Comparison of ENCODE assay signal across 20 cellular contexts in the genomic region with DNA sequence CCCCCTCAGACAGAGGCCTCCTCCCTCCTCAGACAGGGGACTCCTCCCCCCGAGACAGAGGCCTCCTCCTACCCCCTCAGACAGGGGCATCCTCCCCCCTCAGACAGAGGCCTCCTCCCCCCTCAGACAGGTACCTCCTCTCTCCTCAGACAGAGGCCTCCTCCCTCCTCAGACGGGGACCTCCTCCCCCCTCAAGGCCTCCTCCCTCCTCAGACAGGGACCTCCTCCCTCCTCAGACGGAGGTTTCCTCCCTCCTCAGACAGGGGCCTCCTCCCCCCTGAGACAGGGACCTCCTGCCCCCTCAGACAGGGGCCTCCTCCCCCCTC. TPM values are rescaled to one million over a fixed set of nuclear protein-coding genes. Genes with fewer than 3 reads are reported as not detected.
A peak's percentile ranks its signal among the peaks of the same experiment; 100 is the strongest.
DNase-seq lines count a peak whose midpoint lies in the region; ATAC-seq, FAIRE-seq and TF ChIP-seq lines count a peak whose summit lies in the region.
"Had no signal": no experiment of that assay in that cellular context is flagged by ENCODE, and none has a peak within 500 bp of the region (broad histone marks: within the 10 kb centered on the region; RNA-seq: fewer than 3 reads in every experiment).

No MANE protein-coding gene starts in this region.

- intact Hi-C loops in HepG2 (cut with micrococcal nuclease; ENCODE audit: unreplicated experiment), result no loop called here
- intact Hi-C loops in testis (cut with DNase I; ENCODE audit: low total_unique reads), result no loop called here

- H3K4me1 ChIP-seq in HepG2 (ENCODE audit: insufficient read depth, low read length) (0 out of 2 replicates have a peak, but pooled peaks cover 10% of the 10 kb centered on the region), osteoblast (ENCODE audit: insufficient read depth, low read length) (no peaks in the 10 kb centered on the region), testis (no peaks in the 10 kb centered on the region)
- H3K4me1 ChIP-seq: BE2C had no signal

- H3K4me1 Mint-ChIP-seq in stimulated activated naive CD8-positive, alpha-beta T cell treated with anti-CD3 and anti-CD28 coated beads, Interleukin-15, amount 100 ng/mL, for 72 hours, result peaks cover 14% of the 10 kb centered on the region

- no peak overlapping the region for H3K9ac ChIP-seq in HepG2 (ENCODE audit: insufficient read depth, low read depth, low read length)

- no peak for DNase-seq in stimulated activated naive CD8-positive, alpha-beta T cell treated with anti-CD3 and anti-CD28 coated beads, Interleukin-15, amount 100 ng/mL, for 72 hours
- no peak for DNase-seq in stimulated activated naive CD8-positive, alpha-beta T cell treated with anti-CD3 and anti-CD28 coated beads, Interleukin-15, Interleukin-2, amounts not matched to agents 100 U/mL and 50 U/mL, for 24 hours
- DNase-seq in HepG2 (ENCODE audit: low spot score) (no peak), osteoblast (ENCODE audit: insufficient read length, low spot score, missing footprints) (peak; percentile 66), DMS53 treated with DMSO at 0.1 percent for 48 hours (lab: John Stamatoyannopoulos, UW; ENCODE audit: unreplicated experiment) (no peak), testis (no peak)
- DNase-seq: BE2C; CD8-positive, alpha-beta T cell; COR-L47; DMS153; DND-41; GDM1; GOT3; H9 had no signal

- H4K20me1 ChIP-seq in HepG2 (ENCODE audit: insufficient read depth, low read length) (peaks cover 64% of the 10 kb centered on the region), osteoblast (ENCODE audit: insufficient read depth, low read length) (no peaks in the 10 kb centered on the region)

- H3K36me3 ChIP-seq in HepG2 (replicated peaks in 1 of 2; ENCODE audit: control insufficient read depth in 1 of 2, insufficient read depth in 2 of 2, low read length in 2 of 2) (peaks cover 25 to 89% of the 10 kb centered on the region in 2 experiments), osteoblast (ENCODE audit: insufficient read depth, low read length) (no peaks in the 10 kb centered on the region), testis (ENCODE audit: low read depth, missing control alignments) (no peaks in the 10 kb centered on the region)
- H3K36me3 ChIP-seq: BE2C had no signal

- H3K9me3 Mint-ChIP-seq in stimulated activated naive CD8-positive, alpha-beta T cell treated with anti-CD3 and anti-CD28 coated beads, Interleukin-15, amount 100 ng/mL, for 72 hours, result no peaks in the 10 kb centered on the region
- H3K9me3 Mint-ChIP-seq: CD8-positive, alpha-beta T cell had no signal

- no peak for TF ChIP-seq RAD21 in HepG2 (CRISPR knock-in tag; IDR thresholded peaks at IDR 0.05)

- no peak overlapping the region for H3K4me3 Mint-ChIP-seq in stimulated activated naive CD8-positive, alpha-beta T cell treated with anti-CD3 and anti-CD28 coated beads, Interleukin-15, amount 100 ng/mL, for 72 hours
- H3K4me3 Mint-ChIP-seq: CD8-positive, alpha-beta T cell; H9 had no signal

- TF ChIP-seq POLR2A in HepG2 (IDR thresholded peaks at IDR 0.05; ENCODE audit: insufficient read depth in 1 of 2, low read depth in 2 of 2, low read length in 2 of 2) (no peak; a peak in 1 of 4 replicates), testis (IDR thresholded peaks at IDR 0.05) (no peak)

- POLR2A ChIA-PET in HepG2 (lab: Yijun Ruan, JAX), result no interaction called here

- H3K9me3 ChIP-seq in HepG2 (ENCODE audit: low read length) (no peaks in the 10 kb centered on the region), osteoblast (ENCODE audit: low read depth, low read length) (no peaks in the 10 kb centered on the region), testis (no peaks in the 10 kb centered on the region)
- H3K9me3 ChIP-seq: BE2C had no signal

- CTCF ChIA-PET in HepG2 (lab: Yijun Ruan, JAX; ENCODE audit: low intra/inter-chr PET ratio, low total read pairs), result no interaction called here

- no peak for TF ChIP-seq CTCF in HepG2 (CRISPR knock-in tag; IDR thresholded peaks at IDR 0.05)
- no peak for TF ChIP-seq CTCF in osteoblast (IDR thresholded peaks at IDR 0.05; ENCODE audit: extremely low read depth, low read depth, low read length)
- no peak for TF ChIP-seq CTCF in testis (IDR thresholded peaks at IDR 0.05)

- 97% methylated on average over 3 of the region's 3 CpGs for WGBS in HepG2 (ENCODE audit: low lambda C conversion rate)
- WGBS in testis, 2 donors, result 41% methylated on average over 3 of the region's 3 CpGs

- H3K79me2 ChIP-seq in HepG2 (ENCODE audit: insufficient read depth, low read length), result no peaks in the 10 kb centered on the region
- H3K79me2 ChIP-seq in osteoblast (ENCODE audit: insufficient read depth, low read length), result no peaks in the 10 kb centered on the region

- H3K27me3 Mint-ChIP-seq in stimulated activated naive CD8-positive, alpha-beta T cell treated with anti-CD3 and anti-CD28 coated beads, Interleukin-15, amount 100 ng/mL, for 72 hours, result peaks cover 42% of the 10 kb centered on the region

- H3K4me3 ChIP-seq in HepG2 (replicated peaks in 1 of 3; ENCODE audit: insufficient read depth in 1 of 3, low read depth in 2 of 3, low read length in 3 of 3) (no peak overlapping the region), osteoblast (ENCODE audit: insufficient read depth, low read length) (no peak overlapping the region), testis (no peak overlapping the region)

- BruUV-seq in HepG2 (replicated peaks; lab: Mats Ljungman, UMichigan), result no TSS peak

- no peak for FAIRE-seq in HepG2 (lab: Jason Lieb, UNC)
- FAIRE-seq: A204.1, D721Med, GM12892 had no signal

- no peak overlapping the region for H3K27ac ChIP-seq in HepG2 (ENCODE audit: extremely low read length, insufficient read depth, low read length)
- H3K27ac ChIP-seq in osteoblast (ENCODE audit: low read depth, low read length), result no peak overlapping the region
- H3K27ac ChIP-seq in testis, result no peak overlapping the region
- H3K27ac ChIP-seq: C4-2B had no signal

- in situ Hi-C loops in HepG2 (cut with HindIII; ENCODE audit: extremely low pct_ligation_motif_present, low pct_unique_long_range_greater_than_20kb), result no loop called here

- TF ChIP-seq EP300 in HepG2 (IDR thresholded peaks at IDR 0.05; ENCODE audit: low read depth in 2 of 2, low read length in 2 of 2) (no peak), HepG2 (CRISPR knock-in tag; IDR thresholded peaks at IDR 0.05; ENCODE audit: borderline replicate concordance) (no peak)

- peak; percentile 55 for ATAC-seq in stimulated activated naive CD8-positive, alpha-beta T cell treated with anti-CD3 and anti-CD28 coated beads, Interleukin-15, amount 100 ng/mL, for 72 hours
- ATAC-seq in stimulated activated naive CD8-positive, alpha-beta T cell treated with anti-CD3 and anti-CD28 coated beads, Interleukin-15, Interleukin-2, amounts not matched to agents 100 U/mL and 50 U/mL, for 24 hours, result no peak
- ATAC-seq in HepG2 (no peak), HG03097 (IDR thresholded peaks at IDR 0.05; ENCODE audit: low FRiP score, unreplicated experiment) (no peak)
- ATAC-seq: CD8-positive, alpha-beta T cell had no signal

- no peaks in the 10 kb centered on the region for H3K27me3 ChIP-seq in HepG2 (ENCODE audit: control insufficient read depth in 1 of 2, insufficient read depth in 2 of 2, low read length in 2 of 2)
- H3K27me3 ChIP-seq in osteoblast (ENCODE audit: insufficient read depth, low read length), result peaks cover 15% of the 10 kb centered on the region
- no peaks in the 10 kb centered on the region for H3K27me3 ChIP-seq in testis

- no peak overlapping the region for H3K27ac Mint-ChIP-seq in stimulated activated naive CD8-positive, alpha-beta T cell treated with anti-CD3 and anti-CD28 coated beads, Interleukin-15, amount 100 ng/mL, for 72 hours
- H3K27ac Mint-ChIP-seq: CD8-positive, alpha-beta T cell; H9 had no signal

- H3K4me2 ChIP-seq in HepG2 (ENCODE audit: low read depth, low read length) (no peak overlapping the region), osteoblast (ENCODE audit: insufficient read depth, low read length) (no peak overlapping the region)

- H2AFZ ChIP-seq in HepG2 (ENCODE audit: low read length) (no peak overlapping the region), osteoblast (ENCODE audit: low read length) (no peak overlapping the region)

RNA-seq across cellular contexts. Expression of a gene that starts 13.9 kb away (rescaled TPM):
- total RNA-seq in HepG2 (2016; rRNA removed; fragmentation: Illumina TruSeq; extraction: Trizol) (700 and 1,455 TPM in 2 replicates), osteoblast (5.0 and 14.1 TPM in 2 replicates), testis (100 to 1,000 TPM in 1 of 2 donors, 10 to 100 TPM in 1; 49.5 to 131 TPM)
- total RNA-seq in HepG2 (2016; cell fraction: cytosol; rRNA removed; fragmentation: Illumina TruSeq; extraction: Trizol; ENCODE audit: low read depth), result 160 and 192 TPM in 2 replicates
- 643 and 1,412 TPM in 2 replicates for total RNA-seq in HepG2 (2016; cell fraction: insoluble cytoplasmic fraction; rRNA removed; fragmentation: Illumina TruSeq; extraction: Trizol)
- total RNA-seq in HepG2 (2016; cell fraction: membrane; rRNA removed; fragmentation: Illumina TruSeq; extraction: Trizol), result 268 and 291 TPM in 2 replicates
- 1,410 and 1,846 TPM in 2 replicates for total RNA-seq in HepG2 (2016; cell fraction: nucleus; rRNA removed; fragmentation: Illumina TruSeq; extraction: Trizol)
- polyA plus RNA-seq in HepG2 (2011; rRNA removed) (6,272 and 9,798 TPM in 2 replicates), testis (ENCODE audit: insufficient read depth, low read depth, low replicate concordance) (500 TPM)
- 4,601 and 7,618 TPM in 2 replicates for polyA plus RNA-seq in HepG2 (2011; cell fraction: cytosol; rRNA removed)
- polyA plus RNA-seq in HepG2 (2011; cell fraction: nucleus; rRNA removed), result 6,023 and 6,891 TPM in 2 replicates
- polyA plus RNA-seq in HepG2 (2012), result 3,859 and 6,494 TPM in 2 replicates
- polyA plus RNA-seq in HepG2 (2016; cell fraction: cytosol; fragmentation: Illumina TruSeq; extraction: Trizol; ENCODE audit: low read depth), result 195 and 210 TPM in 2 replicates
- 903 and 1,023 TPM in 2 replicates for polyA plus RNA-seq in HepG2 (2016; cell fraction: insoluble cytoplasmic fraction; fragmentation: Illumina TruSeq; extraction: Trizol; ENCODE audit: low read depth)
- 286 and 340 TPM in 2 replicates for polyA plus RNA-seq in HepG2 (2016; cell fraction: membrane; fragmentation: Illumina TruSeq; extraction: Trizol; ENCODE audit: low read depth)
- 3,631 and 3,793 TPM in 2 replicates for polyA plus RNA-seq in HepG2 (2016; cell fraction: nucleus; fragmentation: Illumina TruSeq; extraction: Trizol; ENCODE audit: insufficient read depth, low read depth)
- polyA minus RNA-seq in HepG2 (2011; rRNA and poly(A)+ RNA removed; ENCODE audit: low replicate concordance), result 785 and 9,683 TPM in 2 replicates
- 2,000 and 4,520 TPM in 2 replicates for polyA minus RNA-seq in HepG2 (2011; cell fraction: cytosol; rRNA and poly(A)+ RNA removed)
- polyA minus RNA-seq in HepG2 (2011; cell fraction: nucleus; rRNA and poly(A)+ RNA removed), result 1,680 and 2,385 TPM in 2 replicates
- total RNA-seq: CD8-positive, alpha-beta T cell had no signal

RNA-seq across cellular contexts. Expression of a gene that starts 30.8 kb away (rescaled TPM):
- total RNA-seq in HepG2 (2016; rRNA removed; fragmentation: Illumina TruSeq; extraction: Trizol) (24.1 and 36.4 TPM in 2 replicates), osteoblast (42.3 and 52.2 TPM in 2 replicates), testis (10 to 100 TPM; 61.8 to 87.1 TPM)
- total RNA-seq in HepG2 (2016; cell fraction: cytosol; rRNA removed; fragmentation: Illumina TruSeq; extraction: Trizol; ENCODE audit: low read depth), result 38.0 and 46.7 TPM in 2 replicates
- 17.4 and 36.4 TPM in 2 replicates for total RNA-seq in HepG2 (2016; cell fraction: insoluble cytoplasmic fraction; rRNA removed; fragmentation: Illumina TruSeq; extraction: Trizol)
- 50.7 and 59.0 TPM in 2 replicates for total RNA-seq in HepG2 (2016; cell fraction: membrane; rRNA removed; fragmentation: Illumina TruSeq; extraction: Trizol)
- 28.9 and 37.5 TPM in 2 replicates for total RNA-seq in HepG2 (2016; cell fraction: nucleus; rRNA removed; fragmentation: Illumina TruSeq; extraction: Trizol)
- polyA plus RNA-seq in HepG2 (2011; rRNA removed) (63.0 and 69.7 TPM in 2 replicates), testis (ENCODE audit: insufficient read depth, low read depth, low replicate concordance) (105 TPM)
- polyA plus RNA-seq in HepG2 (2011; cell fraction: cytosol; rRNA removed), result 52.1 and 59.5 TPM in 2 replicates
- polyA plus RNA-seq in HepG2 (2011; cell fraction: nucleus; rRNA removed), result 207 and 243 TPM in 2 replicates
- 28.8 and 45.1 TPM in 2 replicates for polyA plus RNA-seq in HepG2 (2012)
- 45.8 and 48.0 TPM in 2 replicates for polyA plus RNA-seq in HepG2 (2016; cell fraction: cytosol; fragmentation: Illumina TruSeq; extraction: Trizol; ENCODE audit: low read depth)
- 22.1 and 29.5 TPM in 2 replicates for polyA plus RNA-seq in HepG2 (2016; cell fraction: insoluble cytoplasmic fraction; fragmentation: Illumina TruSeq; extraction: Trizol; ENCODE audit: low read depth)
- polyA plus RNA-seq in HepG2 (2016; cell fraction: membrane; fragmentation: Illumina TruSeq; extraction: Trizol; ENCODE audit: low read depth), result 52.9 and 59.3 TPM in 2 replicates
- 87.3 and 93.9 TPM in 2 replicates for polyA plus RNA-seq in HepG2 (2016; cell fraction: nucleus; fragmentation: Illumina TruSeq; extraction: Trizol; ENCODE audit: insufficient read depth, low read depth)
- polyA minus RNA-seq in HepG2 (2011; rRNA and poly(A)+ RNA removed; ENCODE audit: low replicate concordance), result 154 and 189 TPM in 2 replicates
- 18.7 and 18.9 TPM in 2 replicates for polyA minus RNA-seq in HepG2 (2011; cell fraction: cytosol; rRNA and poly(A)+ RNA removed)
- polyA minus RNA-seq in HepG2 (2011; cell fraction: nucleus; rRNA and poly(A)+ RNA removed), result 28.3 and 32.7 TPM in 2 replicates

RNA-seq across cellular contexts. Expression of a gene that starts 32.9 kb away (rescaled TPM):
- total RNA-seq in HepG2 (2016; rRNA removed; fragmentation: Illumina TruSeq; extraction: Trizol), result 24.1 and 32.5 TPM in 2 replicates
- total RNA-seq in HepG2 (2016; cell fraction: cytosol; rRNA removed; fragmentation: Illumina TruSeq; extraction: Trizol; ENCODE audit: low read depth), result 14.5 and 17.4 TPM in 2 replicates
- 21.0 and 35.2 TPM in 2 replicates for total RNA-seq in HepG2 (2016; cell fraction: insoluble cytoplasmic fraction; rRNA removed; fragmentation: Illumina TruSeq; extraction: Trizol)
- 24.2 and 24.9 TPM in 2 replicates for total RNA-seq in HepG2 (2016; cell fraction: membrane; rRNA removed; fragmentation: Illumina TruSeq; extraction: Trizol)
- 15.8 and 19.9 TPM in 2 replicates for total RNA-seq in HepG2 (2016; cell fraction: nucleus; rRNA removed; fragmentation: Illumina TruSeq; extraction: Trizol)
- 33.2 and 39.4 TPM in 2 replicates for polyA plus RNA-seq in HepG2 (2011; rRNA removed)
- 27.2 and 31.9 TPM in 2 replicates for polyA plus RNA-seq in HepG2 (2011; cell fraction: cytosol; rRNA removed)
- 93.2 and 99.5 TPM in 2 replicates for polyA plus RNA-seq in HepG2 (2011; cell fraction: nucleus; rRNA removed)
- polyA plus RNA-seq in HepG2 (2012), result 45.5 and 60.4 TPM in 2 replicates
- 20.7 and 22.0 TPM in 2 replicates for polyA plus RNA-seq in HepG2 (2016; cell fraction: cytosol; fragmentation: Illumina TruSeq; extraction: Trizol; ENCODE audit: low read depth)
- 32.6 and 39.0 TPM in 2 replicates for polyA plus RNA-seq in HepG2 (2016; cell fraction: insoluble cytoplasmic fraction; fragmentation: Illumina TruSeq; extraction: Trizol; ENCODE audit: low read depth)
- polyA plus RNA-seq in HepG2 (2016; cell fraction: membrane; fragmentation: Illumina TruSeq; extraction: Trizol; ENCODE audit: low read depth), result 29.2 and 30.7 TPM in 2 replicates
- 79.8 and 91.2 TPM in 2 replicates for polyA plus RNA-seq in HepG2 (2016; cell fraction: nucleus; fragmentation: Illumina TruSeq; extraction: Trizol; ENCODE audit: insufficient read depth, low read depth)
- 17.1 and 24.3 TPM in 2 replicates for polyA minus RNA-seq in HepG2 (2011; rRNA and poly(A)+ RNA removed; ENCODE audit: low replicate concordance)
- polyA minus RNA-seq in HepG2 (2011; cell fraction: cytosol; rRNA and poly(A)+ RNA removed), result 14.9 and 15.0 TPM in 2 replicates
- 19.4 and 20.3 TPM in 2 replicates for polyA minus RNA-seq in HepG2 (2011; cell fraction: nucleus; rRNA and poly(A)+ RNA removed)
- total RNA-seq in osteoblast, result 32.4 and 36.2 TPM in 2 replicates
- 10 to 100 TPM; 60.4 to 62.7 TPM for total RNA-seq in testis
- 65.8 TPM for polyA plus RNA-seq in testis (ENCODE audit: insufficient read depth, low read depth, low replicate concordance)

RNA-seq across cellular contexts. Expression of a gene that starts 36.6 kb away (rescaled TPM):
- 0.17 and 0.49 TPM in 2 replicates for total RNA-seq in HepG2 (2016; rRNA removed; fragmentation: Illumina TruSeq; extraction: Trizol)
- total RNA-seq in HepG2 (2016; cell fraction: cytosol; rRNA removed; fragmentation: Illumina TruSeq; extraction: Trizol; ENCODE audit: low read depth), result 0.09 and 0.10 TPM in 2 replicates
- 0.10 and 0.69 TPM in 2 replicates for total RNA-seq in HepG2 (2016; cell fraction: insoluble cytoplasmic fraction; rRNA removed; fragmentation: Illumina TruSeq; extraction: Trizol)
- 0.10 and 0.15 TPM in 2 replicates for total RNA-seq in HepG2 (2016; cell fraction: membrane; rRNA removed; fragmentation: Illumina TruSeq; extraction: Trizol)
- 0.88 and 1.2 TPM in 2 replicates for total RNA-seq in HepG2 (2016; cell fraction: nucleus; rRNA removed; fragmentation: Illumina TruSeq; extraction: Trizol)
- 9.1 and 10.0 TPM in 2 replicates for polyA plus RNA-seq in HepG2 (2011; rRNA removed)
- polyA plus RNA-seq in HepG2 (2011; cell fraction: cytosol; rRNA removed), result 1.9 and 2.2 TPM in 2 replicates
- 37.9 and 38.9 TPM in 2 replicates for polyA plus RNA-seq in HepG2 (2011; cell fraction: nucleus; rRNA removed)
- 1.7 and 3.2 TPM in 2 replicates for polyA plus RNA-seq in HepG2 (2012)
- polyA plus RNA-seq in HepG2 (2016; cell fraction: cytosol; fragmentation: Illumina TruSeq; extraction: Trizol; ENCODE audit: low read depth), result 0.03 and 0.10 TPM in 2 replicates
- 0.17 TPM in 2 replicates for polyA plus RNA-seq in HepG2 (2016; cell fraction: insoluble cytoplasmic fraction; fragmentation: Illumina TruSeq; extraction: Trizol; ENCODE audit: low read depth)
- polyA plus RNA-seq in HepG2 (2016; cell fraction: membrane; fragmentation: Illumina TruSeq; extraction: Trizol; ENCODE audit: low read depth), result 0.11 and 0.23 TPM in 2 replicates
- 7.9 and 8.1 TPM in 2 replicates for polyA plus RNA-seq in HepG2 (2016; cell fraction: nucleus; fragmentation: Illumina TruSeq; extraction: Trizol; ENCODE audit: insufficient read depth, low read depth)
- 0.68 and 5.9 TPM in 2 replicates for polyA minus RNA-seq in HepG2 (2011; rRNA and poly(A)+ RNA removed; ENCODE audit: low replicate concordance)
- 0.30 and 0.70 TPM in 2 replicates for polyA minus RNA-seq in HepG2 (2011; cell fraction: cytosol; rRNA and poly(A)+ RNA removed)
- polyA minus RNA-seq in HepG2 (2011; cell fraction: nucleus; rRNA and poly(A)+ RNA removed), result 10.8 and 14.2 TPM in 2 replicates
- total RNA-seq in osteoblast, result not detected in 2 replicates
- total RNA-seq in testis, result under 1 TPM; 0.31 to 0.47 TPM
- polyA plus RNA-seq in testis (ENCODE audit: insufficient read depth, low read depth, low replicate concordance), result 0.69 TPM
- total RNA-seq: H9, HT-29 had no signal
